Comparison of ENCODE assay signal across 1 cellular context in genomic region chr13:95793018-95793555, GRCh38.
TF ChIP-seq lines count a peak whose summit lies in the region.

No MANE protein-coding gene starts in this region.

TF ChIP-seq in HCT116, 20 proteins besides CTCF, POLR2A, EP300 and RAD21 (continued from another document):
- TF ChIP-seq, protein P1, sequence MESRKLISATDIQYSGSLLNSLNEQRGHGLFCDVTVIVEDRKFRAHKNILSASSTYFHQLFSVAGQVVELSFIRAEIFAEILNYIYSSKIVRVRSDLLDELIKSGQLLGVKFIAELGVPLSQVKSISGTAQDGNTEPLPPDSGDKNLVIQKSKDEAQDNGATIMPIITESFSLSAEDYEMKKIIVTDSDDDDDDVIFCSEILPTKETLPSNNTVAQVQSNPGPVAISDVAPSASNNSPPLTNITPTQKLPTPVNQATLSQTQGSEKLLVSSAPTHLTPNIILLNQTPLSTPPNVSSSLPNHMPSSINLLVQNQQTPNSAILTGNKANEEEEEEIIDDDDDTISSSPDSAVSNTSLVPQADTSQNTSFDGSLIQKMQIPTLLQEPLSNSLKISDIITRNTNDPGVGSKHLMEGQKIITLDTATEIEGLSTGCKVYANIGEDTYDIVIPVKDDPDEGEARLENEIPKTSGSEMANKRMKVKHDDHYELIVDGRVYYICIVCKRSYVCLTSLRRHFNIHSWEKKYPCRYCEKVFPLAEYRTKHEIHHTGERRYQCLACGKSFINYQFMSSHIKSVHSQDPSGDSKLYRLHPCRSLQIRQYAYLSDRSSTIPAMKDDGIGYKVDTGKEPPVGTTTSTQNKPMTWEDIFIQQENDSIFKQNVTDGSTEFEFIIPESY (IDR thresholded peaks at IDR 0.05; ENCODE audit: extremely low read depth, insufficient replicate concordance, low read length), result no peak
- TF ChIP-seq, protein P2, sequence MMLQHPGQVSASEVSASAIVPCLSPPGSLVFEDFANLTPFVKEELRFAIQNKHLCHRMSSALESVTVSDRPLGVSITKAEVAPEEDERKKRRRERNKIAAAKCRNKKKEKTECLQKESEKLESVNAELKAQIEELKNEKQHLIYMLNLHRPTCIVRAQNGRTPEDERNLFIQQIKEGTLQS (IDR thresholded peaks at IDR 0.05), result no peak
- no peak for TF ChIP-seq FOSL1 (IDR thresholded peaks at IDR 0.05; ENCODE audit: low read depth)
- no peak for TF ChIP-seq EGR1 (IDR thresholded peaks at IDR 0.05; ENCODE audit: low read depth)
- TF ChIP-seq CEBPB (IDR thresholded peaks at IDR 0.05; ENCODE audit: low read depth), result no peak
- TF ChIP-seq EZH2phosphoT487 (IDR thresholded peaks at IDR 0.05; ENCODE audit: borderline replicate concordance), result no peak
- no peak for TF ChIP-seq ZNF274 (IDR thresholded peaks at IDR 0.05; ENCODE audit: low read depth, low read length)
- TF ChIP-seq CBX3 (IDR thresholded peaks at IDR 0.05; ENCODE audit: low read depth), result no peak
- no peak for TF ChIP-seq POLR2AphosphoS5 (IDR thresholded peaks at IDR 0.05; ENCODE audit: low read depth, low read length)
- no peak for TF ChIP-seq SP1 (IDR thresholded peaks at IDR 0.05; ENCODE audit: low read depth)
- no peak for TF ChIP-seq EZH2 (IDR thresholded peaks at IDR 0.05)
- no peak for TF ChIP-seq ZFX (IDR thresholded peaks at IDR 0.05)
